Comparison of ENCODE assay signal across 35 cellular contexts in genomic region chr12:61920230-61920629, GRCh38.
"Had no signal": no experiment of that assay in that cellular context is flagged by ENCODE, and none has a peak within 500 bp of the region (broad histone marks: within the 10 kb centered on the region; RNA-seq: fewer than 3 reads in every experiment).

No MANE protein-coding gene starts in this region.

- H3K4me3 ChIP-seq: MG63 had no signal

- H3K9me3 ChIP-seq: MG63 had no signal

- H3K36me3 ChIP-seq: MG63 had no signal

- H3K4me2 ChIP-seq: KMS-11 had no signal

- H3K27ac ChIP-seq: KMS-11 had no signal

- H3K27me3 ChIP-seq: MG63 had no signal

- H3K9ac ChIP-seq: KMS-11 had no signal

- DNase-seq: Karpas-422, Kasumi-1, MG63, MM.1S, MV-4-11, NCI-H1048, NCI-H1092, NCI-H1092 treated with DMSO at 0.1 percent for 48 hours, NCI-H1105, NCI-H1105 treated with DMSO at 0.1 percent for 48 hours, NCI-H1417, NCI-H1417 treated with DMSO at 0.1 percent for 48 hours, NCI-H1436, NCI-H1436 treated with DMSO at 0.1 percent for 48 hours, NCI-H146, NCI-H1694, NCI-H1694 treated with DMSO at 0.1 percent for 48 hours, NCI-H187, NCI-H187 treated with DMSO at 0.1 percent for 48 hours, NCI-H1930, NCI-H2029, NCI-H2029 treated with DMSO at 0.1 percent for 48 hours, NCI-H2081, NCI-H2081 treated with DMSO at 0.1 percent for 48 hours, NCI-H2107, NCI-H2171, NCI-H2171 treated with DMSO at 0.1 percent for 48 hours, NCI-H2227 treated with DMSO at 0.1 percent for 48 hours, NCI-H226, NCI-H345, NCI-H446, NCI-H446 treated with DMSO at 0.1 percent for 48 hours, NCI-H510A, NCI-H510A treated with DMSO at 0.1 percent for 48 hours had no signal
